In the genomic region with DNA sequence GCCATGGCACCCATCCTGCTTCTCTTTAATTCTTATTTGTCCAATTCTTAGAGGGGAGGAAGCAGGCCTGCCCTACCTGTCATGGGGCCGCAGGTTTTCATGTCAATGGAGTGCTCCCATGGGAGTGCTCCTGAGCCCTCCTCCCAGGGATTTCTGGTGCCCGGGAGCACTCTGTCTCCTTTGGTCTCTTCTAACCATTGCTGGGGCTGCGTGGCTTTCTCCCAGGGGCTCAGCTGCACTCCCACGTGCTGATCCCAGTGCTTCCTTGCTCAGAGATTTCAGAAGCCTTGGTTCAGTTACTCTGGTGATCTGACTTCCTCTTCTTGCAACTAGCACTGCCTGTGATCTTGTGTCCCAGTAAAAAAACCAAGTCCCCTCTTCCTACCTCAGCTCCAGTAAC, we compare ENCODE assay signal across 1 cellular context.
A peak's percentile ranks its signal among the peaks of the same experiment; 100 is the strongest.
TF ChIP-seq lines count a peak whose summit lies in the region.

No MANE protein-coding gene starts in this region.

TF ChIP-seq in K562, 482 proteins besides CTCF, POLR2A, EP300 and RAD21 (continued from another document):
- TF ChIP-seq, protein P1, sequence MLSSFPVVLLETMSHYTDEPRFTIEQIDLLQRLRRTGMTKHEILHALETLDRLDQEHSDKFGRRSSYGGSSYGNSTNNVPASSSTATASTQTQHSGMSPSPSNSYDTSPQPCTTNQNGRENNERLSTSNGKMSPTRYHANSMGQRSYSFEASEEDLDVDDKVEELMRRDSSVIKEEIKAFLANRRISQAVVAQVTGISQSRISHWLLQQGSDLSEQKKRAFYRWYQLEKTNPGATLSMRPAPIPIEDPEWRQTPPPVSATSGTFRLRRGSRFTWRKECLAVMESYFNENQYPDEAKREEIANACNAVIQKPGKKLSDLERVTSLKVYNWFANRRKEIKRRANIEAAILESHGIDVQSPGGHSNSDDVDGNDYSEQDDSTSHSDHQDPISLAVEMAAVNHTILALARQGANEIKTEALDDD (IDR thresholded peaks at IDR 0.05): peak; percentile 49; the same call in 1 of the 2 replicates
- TF ChIP-seq MYC (IDR thresholded peaks at IDR 0.05; ENCODE audit: low read depth, low read length): peak; percentile 53; the same call in 1 of the 2 replicates
- TF ChIP-seq MYC (CRISPR knock-in tag; IDR thresholded peaks at IDR 0.05; ENCODE audit: borderline replicate concordance, low read depth): no peak
- peak; percentile 90 for TF ChIP-seq SPI1 (IDR thresholded peaks at IDR 0.05; ENCODE audit: borderline replicate concordance, low read depth, low read length)
- peak in 1 of 2 experiments; percentile 11; a peak in 1 of 4 replicates for TF ChIP-seq TEAD1 (CRISPR knock-in tag; IDR thresholded peaks at IDR 0.05)
- no peak for TF ChIP-seq ZNF3 (CRISPR knock-in tag; IDR thresholded peaks at IDR 0.05)
- TF ChIP-seq BRD4 (IDR thresholded peaks at IDR 0.05): no peak
- TF ChIP-seq E2F3 (CRISPR knock-in tag; IDR thresholded peaks at IDR 0.05): 0 out of 2 replicates have a peak, but pooled peaks have one; percentile 34
- TF ChIP-seq, protein P2, sequence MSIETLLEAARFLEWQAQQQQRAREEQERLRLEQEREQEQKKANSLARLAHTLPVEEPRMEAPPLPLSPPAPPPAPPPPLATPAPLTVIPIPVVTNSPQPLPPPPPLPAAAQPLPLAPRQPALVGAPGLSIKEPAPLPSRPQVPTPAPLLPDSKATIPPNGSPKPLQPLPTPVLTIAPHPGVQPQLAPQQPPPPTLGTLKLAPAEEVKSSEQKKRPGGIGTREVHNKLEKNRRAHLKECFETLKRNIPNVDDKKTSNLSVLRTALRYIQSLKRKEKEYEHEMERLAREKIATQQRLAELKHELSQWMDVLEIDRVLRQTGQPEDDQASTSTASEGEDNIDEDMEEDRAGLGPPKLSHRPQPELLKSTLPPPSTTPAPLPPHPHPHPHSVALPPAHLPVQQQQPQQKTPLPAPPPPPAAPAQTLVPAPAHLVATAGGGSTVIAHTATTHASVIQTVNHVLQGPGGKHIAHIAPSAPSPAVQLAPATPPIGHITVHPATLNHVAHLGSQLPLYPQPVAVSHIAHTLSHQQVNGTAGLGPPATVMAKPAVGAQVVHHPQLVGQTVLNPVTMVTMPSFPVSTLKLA (conservative IDR thresholded peaks at IDR 0.05): 0 out of 4 replicates have a peak, but pooled peaks of 1 of the 2 experiments have one; percentile 23
- TF ChIP-seq, protein P3, sequence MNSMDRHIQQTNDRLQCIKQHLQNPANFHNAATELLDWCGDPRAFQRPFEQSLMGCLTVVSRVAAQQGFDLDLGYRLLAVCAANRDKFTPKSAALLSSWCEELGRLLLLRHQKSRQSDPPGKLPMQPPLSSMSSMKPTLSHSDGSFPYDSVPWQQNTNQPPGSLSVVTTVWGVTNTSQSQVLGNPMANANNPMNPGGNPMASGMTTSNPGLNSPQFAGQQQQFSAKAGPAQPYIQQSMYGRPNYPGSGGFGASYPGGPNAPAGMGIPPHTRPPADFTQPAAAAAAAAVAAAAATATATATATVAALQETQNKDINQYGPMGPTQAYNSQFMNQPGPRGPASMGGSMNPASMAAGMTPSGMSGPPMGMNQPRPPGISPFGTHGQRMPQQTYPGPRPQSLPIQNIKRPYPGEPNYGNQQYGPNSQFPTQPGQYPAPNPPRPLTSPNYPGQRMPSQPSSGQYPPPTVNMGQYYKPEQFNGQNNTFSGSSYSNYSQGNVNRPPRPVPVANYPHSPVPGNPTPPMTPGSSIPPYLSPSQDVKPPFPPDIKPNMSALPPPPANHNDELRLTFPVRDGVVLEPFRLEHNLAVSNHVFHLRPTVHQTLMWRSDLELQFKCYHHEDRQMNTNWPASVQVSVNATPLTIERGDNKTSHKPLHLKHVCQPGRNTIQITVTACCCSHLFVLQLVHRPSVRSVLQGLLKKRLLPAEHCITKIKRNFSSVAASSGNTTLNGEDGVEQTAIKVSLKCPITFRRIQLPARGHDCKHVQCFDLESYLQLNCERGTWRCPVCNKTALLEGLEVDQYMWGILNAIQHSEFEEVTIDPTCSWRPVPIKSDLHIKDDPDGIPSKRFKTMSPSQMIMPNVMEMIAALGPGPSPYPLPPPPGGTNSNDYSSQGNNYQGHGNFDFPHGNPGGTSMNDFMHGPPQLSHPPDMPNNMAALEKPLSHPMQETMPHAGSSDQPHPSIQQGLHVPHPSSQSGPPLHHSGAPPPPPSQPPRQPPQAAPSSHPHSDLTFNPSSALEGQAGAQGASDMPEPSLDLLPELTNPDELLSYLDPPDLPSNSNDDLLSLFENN (IDR thresholded peaks at IDR 0.05; ENCODE audit: low read depth in 2 of 2, low read length in 2 of 2): peak in 1 of 2 experiments; percentile 64; a peak in 1 of 4 replicates
- TF ChIP-seq ZNF444 (CRISPR knock-in tag; IDR thresholded peaks at IDR 0.05): no peak
- TF ChIP-seq L3MBTL2 (IDR thresholded peaks at IDR 0.05): peak; percentile 68
- TF ChIP-seq, protein P4, sequence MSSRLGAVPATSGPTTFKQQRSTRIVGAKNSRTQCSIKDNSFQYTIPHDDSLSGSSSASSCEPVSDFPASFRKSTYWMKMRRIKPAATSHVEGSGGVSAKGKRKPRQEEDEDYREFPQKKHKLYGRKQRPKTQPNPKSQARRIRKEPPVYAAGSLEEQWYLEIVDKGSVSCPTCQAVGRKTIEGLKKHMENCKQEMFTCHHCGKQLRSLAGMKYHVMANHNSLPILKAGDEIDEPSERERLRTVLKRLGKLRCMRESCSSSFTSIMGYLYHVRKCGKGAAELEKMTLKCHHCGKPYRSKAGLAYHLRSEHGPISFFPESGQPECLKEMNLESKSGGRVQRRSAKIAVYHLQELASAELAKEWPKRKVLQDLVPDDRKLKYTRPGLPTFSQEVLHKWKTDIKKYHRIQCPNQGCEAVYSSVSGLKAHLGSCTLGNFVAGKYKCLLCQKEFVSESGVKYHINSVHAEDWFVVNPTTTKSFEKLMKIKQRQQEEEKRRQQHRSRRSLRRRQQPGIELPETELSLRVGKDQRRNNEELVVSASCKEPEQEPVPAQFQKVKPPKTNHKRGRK (tag; IDR thresholded peaks at IDR 0.05): no peak
- TF ChIP-seq, protein P5, sequence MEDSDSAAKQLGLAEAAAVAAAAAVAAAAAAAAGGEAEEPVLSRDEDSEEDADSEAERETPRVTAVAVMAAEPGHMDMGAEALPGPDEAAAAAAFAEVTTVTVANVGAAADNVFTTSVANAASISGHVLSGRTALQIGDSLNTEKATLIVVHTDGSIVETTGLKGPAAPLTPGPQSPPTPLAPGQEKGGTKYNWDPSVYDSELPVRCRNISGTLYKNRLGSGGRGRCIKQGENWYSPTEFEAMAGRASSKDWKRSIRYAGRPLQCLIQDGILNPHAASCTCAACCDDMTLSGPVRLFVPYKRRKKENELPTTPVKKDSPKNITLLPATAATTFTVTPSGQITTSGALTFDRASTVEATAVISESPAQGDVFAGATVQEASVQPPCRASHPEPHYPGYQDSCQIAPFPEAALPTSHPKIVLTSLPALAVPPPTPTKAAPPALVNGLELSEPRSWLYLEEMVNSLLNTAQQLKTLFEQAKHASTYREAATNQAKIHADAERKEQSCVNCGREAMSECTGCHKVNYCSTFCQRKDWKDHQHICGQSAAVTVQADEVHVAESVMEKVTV (CRISPR knock-in tag; IDR thresholded peaks at IDR 0.05): peak; percentile 24; the same call in 1 of the 2 replicates
